11 cellular contexts compared by ENCODE assay signal in genomic region chr12:13173012-13173441, GRCh38. TPM values are rescaled to one million over a fixed set of nuclear protein-coding genes. Genes with fewer than 3 reads are reported as not detected.
DNase-seq lines count a peak whose midpoint lies in the region; ATAC-seq and TF ChIP-seq lines count a peak whose summit lies in the region.
"Had no signal": no experiment of that assay in that cellular context is flagged by ENCODE, and none has a peak within 500 bp of the region (broad histone marks: within the 10 kb centered on the region; RNA-seq: fewer than 3 reads in every experiment).

No MANE protein-coding gene starts in this region.

- H3K27me3 ChIP-seq in Panc1 (ENCODE audit: control insufficient read depth, insufficient read depth, low read length) (no peaks in the 10 kb centered on the region), esophagus squamous epithelium (no peaks in the 10 kb centered on the region), neuron (ENCODE audit: insufficient read depth, low read length) (no peaks in the 10 kb centered on the region)

- 0 out of 2 replicates have a peak overlapping the region, but pooled peaks have one; percentile 29 for H3K27ac ChIP-seq in Panc1 (ENCODE audit: low read length)
- peak overlapping the region; percentile 86 to 91 (median 88) for H3K27ac ChIP-seq in esophagus squamous epithelium

- TF ChIP-seq POLR2A in esophagus squamous epithelium (IDR thresholded peaks at IDR 0.05) = no peak

- in situ Hi-C loops in Panc1 (cut with HindIII; ENCODE audit: low pct_unique_long_range_greater_than_20kb, low sequenced_read_pairs) = no loop called here
- in situ Hi-C loops in G401 (cut with HindIII; ENCODE audit: low sequenced_read_pairs) = no loop called here

- intact Hi-C loops in Panc1 (cut with micrococcal nuclease; ENCODE audit: unreplicated experiment) = no loop called here
- intact Hi-C loops in esophagus squamous epithelium (cut with DNase I) = no loop called here

- H3K9me3 ChIP-seq in Panc1 (ENCODE audit: control insufficient read depth, insufficient read depth, low read depth, low read length) (no peaks in the 10 kb centered on the region), esophagus squamous epithelium (no peaks in the 10 kb centered on the region), neuron (ENCODE audit: low read length) (no peaks in the 10 kb centered on the region)

- POLR2A ChIA-PET in Panc1 (lab: Charles Lee) = no interaction called here

- ATAC-seq in Panc1 (no peak), GM19397 (IDR thresholded peaks at IDR 0.05; ENCODE audit: unreplicated experiment) (no peak)

- WGBS in esophagus squamous epithelium, 2 donors = 57 to 76% methylated on average over 5 of the region's 5 CpGs

- H3K4me3 ChIP-seq in Panc1 (ENCODE audit: low read depth in 2 of 2, low read length in 2 of 2) (no peak overlapping the region), esophagus squamous epithelium (peak overlapping the region in 1 of 4 donors; percentile 11), neuron (ENCODE audit: low read length) (no peak overlapping the region)

- CTCF ChIA-PET in Panc1 (lab: Charles Lee) = no interaction called here

- peak overlapping the region; percentile 15 for H2AFZ ChIP-seq in neuron (ENCODE audit: low read depth, low read length)

- H3K4me1 ChIP-seq in Panc1 (ENCODE audit: control insufficient read depth, insufficient read depth, low read length) (no peaks in the 10 kb centered on the region), esophagus squamous epithelium (peaks cover 8 to 88% (median 36%) of the 10 kb centered on the region in 3 donors), neuron (ENCODE audit: insufficient read depth, low read length) (peaks cover 26% of the 10 kb centered on the region)

- DNase-seq in AG20443 (ENCODE audit: low spot score) (peak; percentile 61), Panc1 (ENCODE audit: low read depth, low spot score) (no peak), esophagus squamous epithelium (lab: John Stamatoyannopoulos, UW) (no peak), G401 (ENCODE audit: low spot score) (no peak)
- no peak for DNase-seq in effector CD4-positive, alpha-beta T cell
- no peak for DNase-seq in stimulated activated CD8-positive, alpha-beta memory T cell treated with anti-CD3 and anti-CD28 coated beads, Interleukin-4, amount 100 ng/mL, for 48 hours
- DNase-seq: CD8-positive, alpha-beta memory T cell; effector CD8-positive, alpha-beta T cell; KG1 had no signal

- H3K36me3 ChIP-seq in Panc1 (ENCODE audit: control insufficient read depth, insufficient read depth, low read length) (no peaks in the 10 kb centered on the region), esophagus squamous epithelium (no peaks in the 10 kb centered on the region), neuron (ENCODE audit: insufficient read depth, low read length) (no peaks in the 10 kb centered on the region)

- no peak for TF ChIP-seq CTCF in Panc1 (IDR thresholded peaks at IDR 0.05)
- TF ChIP-seq CTCF in esophagus squamous epithelium (IDR thresholded peaks at IDR 0.05) = no peak

- BruUV-seq in Panc1 (replicated peaks; lab: Mats Ljungman, UMichigan) = no TSS peak

RNA-seq across cellular contexts. Expression of gene EMP1, which starts 23.5 kb away (rescaled TPM):
- total RNA-seq in Panc1 (2021; ENCODE audit: unreplicated experiment) (18.6 TPM), esophagus squamous epithelium (1,000 to 10,000 TPM; 2,742 to 8,541 (median 3,206) TPM)
- polyA plus RNA-seq in Panc1 (2012; ENCODE audit: insufficient read length) = 24.1 TPM
- total RNA-seq in G401 (2014; rRNA removed; shearing (Covaris generic)) = 607 and 806 TPM in 2 replicates

Comparison
In these comparisons a context has a peak if more than half of its experiments do, and no peak if none do; other contexts are left out.
1. RNA of gene EMP1, which starts 23.5 kb away (total RNA-seq): 2,742 to 8,541 TPM in esophagus squamous epithelium and 607 to 806 TPM in G401; 18.6 TPM in Panc1 (single experiment); every median in the first group is over 10 times any median in the second.